Comparison of ENCODE assay signal across 8 cellular contexts in genomic region chr1:228379165-228379460, GRCh38. TPM values are rescaled to one million over a fixed set of nuclear protein-coding genes. Genes with fewer than 3 reads are reported as not detected.
DNase-seq lines count a peak whose midpoint lies in the region; ATAC-seq lines count a peak whose summit lies in the region.

No MANE protein-coding gene starts in this region.

- peak; percentile 8 to 17 for ATAC-seq in activated T-cell treated with anti-CD3 and anti-CD28 coated beads, Interleukin-2, amount 50 U/mL, for 72 hours (replicated peaks in 1 of 2)
- ATAC-seq in right cardiac atrium (no peak), GM21529 (IDR thresholded peaks at IDR 0.05; ENCODE audit: unreplicated experiment) (no peak), GM21786 (IDR thresholded peaks at IDR 0.05; ENCODE audit: unreplicated experiment) (no peak)

- no peak overlapping the region for H3K27ac Mint-ChIP-seq in activated T-cell treated with anti-CD3 and anti-CD28 coated beads, Interleukin-2, amount 50 U/mL, for 72 hours

- H3K4me1 Mint-ChIP-seq in activated T-cell treated with anti-CD3 and anti-CD28 coated beads, Interleukin-2, amount 50 U/mL, for 72 hours (ENCODE audit: low read depth), result peaks cover 8% of the 10 kb centered on the region

- H3K9me3 Mint-ChIP-seq in activated T-cell treated with anti-CD3 and anti-CD28 coated beads, Interleukin-2, amount 50 U/mL, for 72 hours, result no peaks in the 10 kb centered on the region

- H3K27me3 ChIP-seq in right cardiac atrium (ENCODE audit: control insufficient read depth, insufficient read depth), result no peaks in the 10 kb centered on the region

- H3K4me3 ChIP-seq in right cardiac atrium (ENCODE audit: low read length) (peak overlapping the region; percentile 11), skin epidermis (peak overlapping the region; percentile 24 to 64 (median 46))

- intact Hi-C loops in right cardiac atrium (cut with DNase I), result no loop called here

- no peaks in the 10 kb centered on the region for H3K9me3 ChIP-seq in right cardiac atrium (ENCODE audit: control insufficient read depth, low read length)

- 22% methylated on average over 22 of the region's 22 CpGs for WGBS in right cardiac atrium

- peaks cover 25% of the 10 kb centered on the region for H3K27me3 Mint-ChIP-seq in activated T-cell treated with anti-CD3 and anti-CD28 coated beads, Interleukin-2, amount 50 U/mL, for 72 hours (ENCODE audit: low read depth)

- H3K4me3 Mint-ChIP-seq in activated T-cell treated with anti-CD3 and anti-CD28 coated beads, Interleukin-2, amount 50 U/mL, for 72 hours, result peak overlapping the region; percentile 83 to 91

- peak; percentile 21 for DNase-seq in activated CD4-positive, alpha-beta T cell treated with anti-CD3 and anti-CD28 coated beads for 48 hours
- no peak for DNase-seq in activated CD4-positive, alpha-beta T cell treated with anti-CD3 and anti-CD28 coated beads for 1 hour
- DNase-seq in activated T-cell treated with anti-CD3 and anti-CD28 coated beads, Interleukin-2, amount 50 U/mL, for 72 hours, result peak in 1 of 2 donors; percentile 8
- DNase-seq in right cardiac atrium (peak in 2 of 3 donors; percentile 73 to 81), middle frontal gyrus (ENCODE audit: extremely low spot score, low spot score) (no peak)

- peaks cover 4% of the 10 kb centered on the region for H3K4me1 ChIP-seq in right cardiac atrium (ENCODE audit: control insufficient read depth, insufficient read depth, low read length)

- H3K36me3 Mint-ChIP-seq in activated T-cell treated with anti-CD3 and anti-CD28 coated beads, Interleukin-2, amount 50 U/mL, for 72 hours (ENCODE audit: insufficient read depth in 2 of 2), result no peaks in the 10 kb centered on the region

- H3K27ac ChIP-seq in right cardiac atrium (ENCODE audit: low read length), result no peak overlapping the region
- peak overlapping the region in 11 of 21 experiments; percentile 42 to 87 (median 65) for H3K27ac ChIP-seq in skin epidermis

RNA-seq across cellular contexts. Expression of gene TRIM11, which starts 27.5 kb away (rescaled TPM):
- total RNA-seq in activated T-cell treated with anti-CD3 and anti-CD28 coated beads, Interleukin-2, amount 50 U/mL, for 72 hours, result 10 to 100 TPM; 43.5 to 51.4 TPM
- 10 to 100 TPM in 1 of 4 donors, 1 to 10 TPM in 3; 8.9 to 10.7 (median 9.5) TPM for total RNA-seq in right cardiac atrium
- 5.9 TPM for polyA plus RNA-seq in right cardiac atrium

RNA-seq across cellular contexts. Expression of gene TRIM17, which starts 37.5 kb away (rescaled TPM):
- 1 to 10 TPM; 1.6 to 6.2 TPM for total RNA-seq in activated T-cell treated with anti-CD3 and anti-CD28 coated beads, Interleukin-2, amount 50 U/mL, for 72 hours
- total RNA-seq in right cardiac atrium, result 1 to 10 TPM in 2 of 4 donors, under 1 TPM in 2; 0.56 to 2.4 (median 1.2) TPM
- 0.41 TPM for polyA plus RNA-seq in right cardiac atrium

Comparison
In these comparisons a context has a peak if more than half of its experiments do, and no peak if none do; other contexts are left out.
1. DNase-seq: peak in activated CD4-positive, alpha-beta T cell treated with anti-CD3 and anti-CD28 coated beads for 48 hours (single experiment) and right cardiac atrium (2 of 3); none in activated CD4-positive, alpha-beta T cell treated with anti-CD3 and anti-CD28 coated beads for 1 hour (single experiment) and middle frontal gyrus (single experiment).
2. ATAC-seq: peak in activated T-cell treated with anti-CD3 and anti-CD28 coated beads, Interleukin-2, amount 50 U/mL, for 72 hours (2 of 2); none in right cardiac atrium (0 of 2), GM21529 (single experiment) and GM21786 (single experiment).